ENCODE assay signal across 1 cellular context in genomic region chr19:10112895-10113591, GRCh38.
A peak's percentile ranks its signal among the peaks of the same experiment; 100 is the strongest.
TF ChIP-seq lines count a peak whose summit lies in the region.

No MANE protein-coding gene starts in this region.

TF ChIP-seq in HepG2, 621 proteins besides CTCF, POLR2A, EP300 and RAD21 (continued from another document and continues in another):
- TF ChIP-seq TFDP2 (CRISPR knock-in tag; IDR thresholded peaks at IDR 0.05): peak; percentile 58; the same call in 1 of the 2 replicates
- no peak for TF ChIP-seq ADNP (CRISPR knock-in tag; IDR thresholded peaks at IDR 0.05)
- peak; percentile 64 for TF ChIP-seq HNF4A (CRISPR knock-in tag; IDR thresholded peaks at IDR 0.05)
- peak; percentile 20; the same call in 1 of the 2 replicates for TF ChIP-seq PRMT3 (CRISPR knock-in tag; IDR thresholded peaks at IDR 0.05; ENCODE audit: borderline replicate concordance, low read depth)
- peak; percentile 9; the same call in 1 of the 2 replicates for TF ChIP-seq ZNF777 (CRISPR knock-in tag; IDR thresholded peaks at IDR 0.05)
- 0 out of 2 replicates have a peak, but pooled peaks have one; percentile 50 for TF ChIP-seq PCBP1 (IDR thresholded peaks at IDR 0.05; ENCODE audit: borderline replicate concordance, low read depth, low read length)
- peak; percentile 90 for TF ChIP-seq ZNF121 (CRISPR knock-in tag; IDR thresholded peaks at IDR 0.05)
- TF ChIP-seq ZNF343 (CRISPR knock-in tag; IDR thresholded peaks at IDR 0.05): 0 out of 2 replicates have a peak, but pooled peaks have one; percentile 47
- peak; percentile 62 for TF ChIP-seq HNRNPH1 (optimal IDR thresholded peaks at IDR 0.05; ENCODE audit: low read depth, low read length)
- TF ChIP-seq FOSL2 (CRISPR knock-in tag; IDR thresholded peaks at IDR 0.05): peak; percentile 14; the same call in 1 of the 2 replicates
- TF ChIP-seq KLF6 (CRISPR knock-in tag; IDR thresholded peaks at IDR 0.05): peak; percentile 38; the same call in 1 of the 2 replicates
- TF ChIP-seq ZBTB33 (CRISPR knock-in tag; IDR thresholded peaks at IDR 0.05): peak; percentile 77; the same call in 1 of the 2 replicates
- TF ChIP-seq CCDC6 (CRISPR knock-in tag; IDR thresholded peaks at IDR 0.05): peak; percentile 28; the same call in 1 of the 2 replicates
- 0 out of 2 replicates have a peak, but pooled peaks have one; percentile 30 for TF ChIP-seq ZSCAN29 (CRISPR knock-in tag; conservative IDR thresholded peaks at IDR 0.05)
- TF ChIP-seq, protein P1, sequence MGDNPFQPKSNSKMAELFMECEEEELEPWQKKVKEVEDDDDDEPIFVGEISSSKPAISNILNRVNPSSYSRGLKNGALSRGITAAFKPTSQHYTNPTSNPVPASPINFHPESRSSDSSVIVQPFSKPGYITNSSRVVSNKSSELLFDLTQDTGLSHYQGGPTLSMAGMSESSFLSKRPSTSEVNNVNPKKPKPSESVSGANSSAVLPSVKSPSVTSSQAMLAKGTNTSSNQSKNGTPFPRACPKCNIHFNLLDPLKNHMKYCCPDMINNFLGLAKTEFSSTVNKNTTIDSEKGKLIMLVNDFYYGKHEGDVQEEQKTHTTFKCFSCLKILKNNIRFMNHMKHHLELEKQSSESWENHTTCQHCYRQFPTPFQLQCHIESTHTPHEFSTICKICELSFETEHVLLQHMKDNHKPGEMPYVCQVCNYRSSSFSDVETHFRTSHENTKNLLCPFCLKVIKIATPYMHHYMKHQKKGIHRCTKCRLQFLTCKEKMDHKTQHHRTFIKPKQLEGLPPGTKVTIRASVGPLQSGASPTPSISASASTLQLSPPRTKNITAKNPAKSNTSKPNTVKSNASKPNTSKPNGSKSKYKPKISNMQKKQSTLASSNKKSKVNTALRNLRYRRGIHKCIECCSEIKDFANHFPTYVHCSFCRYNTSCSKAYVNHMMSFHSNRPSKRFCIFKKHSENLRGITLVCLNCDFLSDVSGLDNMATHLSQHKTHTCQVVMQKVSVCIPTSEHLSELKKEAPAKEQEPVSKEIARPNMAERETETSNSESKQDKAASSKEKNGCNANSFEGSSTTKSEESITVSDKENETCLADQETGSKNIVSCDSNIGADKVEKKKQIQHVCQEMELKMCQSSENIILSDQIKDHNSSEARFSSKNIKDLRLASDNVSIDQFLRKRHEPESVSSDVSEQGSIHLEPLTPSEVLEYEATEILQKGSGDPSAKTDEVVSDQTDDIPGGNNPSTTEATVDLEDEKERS (CRISPR knock-in tag; IDR thresholded peaks at IDR 0.05): no peak
- TF ChIP-seq, protein P2, sequence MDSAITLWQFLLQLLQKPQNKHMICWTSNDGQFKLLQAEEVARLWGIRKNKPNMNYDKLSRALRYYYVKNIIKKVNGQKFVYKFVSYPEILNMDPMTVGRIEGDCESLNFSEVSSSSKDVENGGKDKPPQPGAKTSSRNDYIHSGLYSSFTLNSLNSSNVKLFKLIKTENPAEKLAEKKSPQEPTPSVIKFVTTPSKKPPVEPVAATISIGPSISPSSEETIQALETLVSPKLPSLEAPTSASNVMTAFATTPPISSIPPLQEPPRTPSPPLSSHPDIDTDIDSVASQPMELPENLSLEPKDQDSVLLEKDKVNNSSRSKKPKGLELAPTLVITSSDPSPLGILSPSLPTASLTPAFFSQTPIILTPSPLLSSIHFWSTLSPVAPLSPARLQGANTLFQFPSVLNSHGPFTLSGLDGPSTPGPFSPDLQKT (CRISPR knock-in tag; IDR thresholded peaks at IDR 0.05; ENCODE audit: borderline replicate concordance): no peak
- no peak for TF ChIP-seq ZBTB49 (CRISPR knock-in tag; IDR thresholded peaks at IDR 0.05; ENCODE audit: borderline replicate concordance)
- no peak for TF ChIP-seq AGO1 (IDR thresholded peaks at IDR 0.05; ENCODE audit: low read depth, low read length, poor library complexity, severe bottlenecking)
- no peak for TF ChIP-seq FOXK1 (CRISPR knock-in tag; IDR thresholded peaks at IDR 0.05; ENCODE audit: borderline replicate concordance, low read depth)
- TF ChIP-seq SRSF1 (optimal IDR thresholded peaks at IDR 0.05; ENCODE audit: low read depth, low read length): peak; percentile 95
- TF ChIP-seq ZNF552 (CRISPR knock-in tag; IDR thresholded peaks at IDR 0.05; ENCODE audit: borderline replicate concordance): no peak
- TF ChIP-seq TOE1 (CRISPR knock-in tag; IDR thresholded peaks at IDR 0.05): no peak
- no peak; the same call in 1 of the 2 replicates for TF ChIP-seq ZNF331 (CRISPR knock-in tag; IDR thresholded peaks at IDR 0.05)
- no peak for TF ChIP-seq ZFP82 (CRISPR knock-in tag; IDR thresholded peaks at IDR 0.05; ENCODE audit: borderline replicate concordance)
- TF ChIP-seq, protein P3, sequence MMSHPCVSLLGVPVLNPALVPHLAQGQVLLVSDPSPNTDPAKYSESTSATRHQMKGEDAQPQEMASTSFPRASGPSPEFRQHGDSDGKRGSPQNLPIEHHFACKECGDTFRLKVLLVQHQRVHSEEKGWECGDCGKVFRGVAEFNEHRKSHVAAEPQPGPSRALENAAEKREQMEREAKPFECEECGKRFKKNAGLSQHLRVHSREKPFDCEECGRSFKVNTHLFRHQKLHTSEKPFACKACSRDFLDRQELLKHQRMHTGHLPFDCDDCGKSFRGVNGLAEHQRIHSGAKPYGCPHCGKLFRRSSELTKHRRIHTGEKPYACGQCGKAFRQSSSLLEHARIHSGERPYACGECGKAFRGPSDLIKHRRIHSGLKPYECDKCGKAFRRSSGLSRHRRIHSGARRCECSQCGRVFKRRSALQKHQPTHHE (CRISPR knock-in tag; IDR thresholded peaks at IDR 0.05; ENCODE audit: borderline replicate concordance): no peak
- peak; percentile 32; the same call in 1 of the 2 replicates for TF ChIP-seq GABPB1 (CRISPR knock-in tag; IDR thresholded peaks at IDR 0.05)
- TF ChIP-seq GATAD2A (CRISPR knock-in tag; IDR thresholded peaks at IDR 0.05): no peak
- TF ChIP-seq CBX1 (IDR thresholded peaks at IDR 0.05; ENCODE audit: low read depth): peak; percentile 22
- peak; percentile 23 for TF ChIP-seq PHF5A (CRISPR knock-in tag; IDR thresholded peaks at IDR 0.05; ENCODE audit: low read depth, unreplicated experiment)
- peak; percentile 32; the same call in 1 of the 2 replicates for TF ChIP-seq TCF7 (IDR thresholded peaks at IDR 0.05; ENCODE audit: low read depth)
- TF ChIP-seq RXRB (CRISPR knock-in tag; IDR thresholded peaks at IDR 0.05; ENCODE audit: borderline replicate concordance): peak; percentile 47; the same call in 1 of the 2 replicates
- TF ChIP-seq ARID4A (CRISPR knock-in tag; IDR thresholded peaks at IDR 0.05; ENCODE audit: borderline replicate concordance): peak; percentile 36; the same call in 1 of the 2 replicates
- TF ChIP-seq STAG1 (CRISPR knock-in tag; IDR thresholded peaks at IDR 0.05): peak; percentile 39
- peak; percentile 27; the same call in 1 of the 2 replicates for TF ChIP-seq NR2C2 (CRISPR knock-in tag; IDR thresholded peaks at IDR 0.05; ENCODE audit: borderline replicate concordance)
- TF ChIP-seq ZBTB46 (CRISPR knock-in tag; IDR thresholded peaks at IDR 0.05; ENCODE audit: borderline replicate concordance): peak; percentile 88; the same call in 1 of the 2 replicates
- TF ChIP-seq, protein P4, sequence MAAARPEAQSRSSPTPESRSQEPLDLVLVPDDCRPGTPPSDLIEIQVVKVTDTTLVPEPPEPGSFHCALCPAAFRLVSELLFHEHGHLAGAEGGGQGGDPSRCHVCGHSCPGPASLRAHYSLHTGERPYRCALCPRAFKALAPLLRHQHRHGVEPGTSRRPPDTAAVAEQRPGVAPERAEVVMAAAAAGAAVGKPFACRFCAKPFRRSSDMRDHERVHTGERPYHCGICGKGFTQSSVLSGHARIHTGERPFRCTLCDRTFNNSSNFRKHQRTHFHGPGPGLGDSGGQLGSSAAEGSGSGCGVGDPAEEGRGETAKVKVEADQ (CRISPR knock-in tag; IDR thresholded peaks at IDR 0.05; ENCODE audit: borderline replicate concordance): 0 out of 2 replicates have a peak, but pooled peaks have one; percentile 27
- peak; percentile 18; the same call in 1 of the 2 replicates for TF ChIP-seq MTA1 (CRISPR knock-in tag; IDR thresholded peaks at IDR 0.05; ENCODE audit: borderline replicate concordance)
- TF ChIP-seq ISL2 (CRISPR knock-in tag; IDR thresholded peaks at IDR 0.05): peak; percentile 18; the same call in 1 of the 2 replicates
- peak; percentile 60 for TF ChIP-seq POLR2G (IDR thresholded peaks at IDR 0.05; ENCODE audit: low read depth, low read length)
- TF ChIP-seq HNF4G (IDR thresholded peaks at IDR 0.05; ENCODE audit: borderline replicate concordance, low read depth, low read length): 0 out of 2 replicates have a peak, but pooled peaks have one; percentile 11
- no peak for TF ChIP-seq HNF4G (CRISPR knock-in tag; IDR thresholded peaks at IDR 0.05; ENCODE audit: borderline replicate concordance, low read depth)
